Comparison of ENCODE assay signal across 18 cellular contexts in genomic region chr14:74547331-74547927, GRCh38.
"Had no signal": no experiment of that assay in that cellular context is flagged by ENCODE, and none has a peak within 500 bp of the region (broad histone marks: within the 10 kb centered on the region; RNA-seq: fewer than 3 reads in every experiment).

No MANE protein-coding gene starts in this region.

- H3K4me1 ChIP-seq: testis had no signal

- DNase-seq: activated effector memory CD4-positive, alpha-beta T cell treated with Interleukin-2 at 50 U/mL for 16 hours; activated T-cell treated with anti-CD3 and anti-CD28 coated beads, Interleukin-2, amount 50 U/mL, for 1 hour; amniotic stem cell; brain microvascular endothelial cell; cerebellar nuclear complex; dermis blood vessel endothelial cell; hypothalamus; naive thymus-derived CD4-positive, alpha-beta T cell; stimulated activated CD4-positive, alpha-beta T cell treated with anti-CD3 and anti-CD28 coated beads, Interleukin-15, amount 100 ng/mL, for 24 hours; stimulated activated CD4-positive, alpha-beta T cell treated with anti-CD3 and anti-CD28 coated beads, Interleukin-4, amount 100 ng/mL, for 24 hours; stimulated activated naive CD8-positive, alpha-beta T cell treated with anti-CD3 and anti-CD28 coated beads, Interleukin-15, amount 100 ng/mL, for 72 hours; T-helper 2 cell; testis; uterus had no signal

- ATAC-seq: activated CD4-positive, CD25-positive, alpha-beta regulatory T cell treated with anti-CD3 and anti-CD28 coated beads, Interleukin-2, amount 50 U/mL, for 24 hours; activated naive CD4-positive, alpha-beta T cell treated with anti-CD3 and anti-CD28 coated beads, Interleukin-2, amount 50 U/mL, for 72 hours; left cardiac atrium; naive thymus-derived CD4-positive, alpha-beta T cell; stimulated activated naive CD8-positive, alpha-beta T cell treated with anti-CD3 and anti-CD28 coated beads, Interleukin-15, amount 100 ng/mL, for 72 hours had no signal

- H3K27ac ChIP-seq: brain microvascular endothelial cell, testis, uterus had no signal

- H3K9me3 ChIP-seq: testis, uterus had no signal

- H3K4me3 ChIP-seq: lung, testis, uterus had no signal
